8 cellular contexts compared by ENCODE assay signal in the genomic region with DNA sequence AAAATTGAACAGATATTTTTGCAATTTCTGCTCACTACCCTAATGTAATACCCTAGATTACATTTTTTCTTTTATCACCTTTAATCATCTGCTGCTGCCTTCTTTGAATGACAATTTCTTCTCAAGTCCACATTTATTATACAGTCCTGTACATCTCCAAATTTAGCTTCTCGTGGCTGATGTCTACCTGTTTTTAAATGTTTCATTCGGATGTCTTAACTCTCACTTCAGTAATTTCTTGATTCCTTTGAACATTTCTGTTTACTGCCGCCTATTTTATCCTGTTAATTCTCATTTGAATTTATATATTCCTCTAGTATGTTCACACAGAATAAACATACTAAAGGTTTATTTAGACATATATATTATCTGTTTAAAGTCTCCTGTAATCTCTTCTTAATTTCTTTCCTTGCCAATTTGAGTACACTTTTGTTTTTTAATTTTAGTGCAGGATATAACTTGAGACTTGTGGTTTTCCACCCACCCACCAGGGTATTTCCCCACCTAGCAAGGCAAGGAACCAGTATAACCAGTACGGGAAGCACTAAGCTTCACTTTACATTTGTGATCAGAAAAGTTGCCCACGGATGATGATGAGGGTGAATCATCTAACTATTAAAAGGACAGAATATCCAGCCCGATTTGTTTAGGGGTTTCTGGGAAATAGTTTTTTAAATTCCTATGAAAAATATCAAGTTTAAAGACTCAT.
DNase-seq lines count a peak whose midpoint lies in the region; ATAC-seq lines count a peak whose summit lies in the region.

No MANE protein-coding gene starts in this region.

- H3K27ac Mint-ChIP-seq in stimulated activated memory B cell treated with anti-CD40 and anti-IgM and Interleukin-4, amounts not matched to agents 10 μg/mL and 1 μg/mL and 100 μg/mL, for 72 hours: peak overlapping the region; percentile 66

- H3K4me3 Mint-ChIP-seq in stimulated activated memory B cell treated with anti-CD40 and anti-IgM and Interleukin-4, amounts not matched to agents 10 μg/mL and 1 μg/mL and 100 μg/mL, for 72 hours: peak overlapping the region; percentile 30

- ATAC-seq in HG03575 (IDR thresholded peaks at IDR 0.05; ENCODE audit: extremely low read depth, insufficient number of reproducible peaks, low FRiP score, unreplicated experiment) (peak; percentile 93), GM19324 (IDR thresholded peaks at IDR 0.05; ENCODE audit: low FRiP score, unreplicated experiment) (no peak)
- ATAC-seq in stimulated activated memory B cell treated with anti-CD40 and anti-IgM and Interleukin-4, amounts not matched to agents 10 μg/mL and 1 μg/mL and 100 μg/mL, for 72 hours: peak; percentile 62

- H3K27me3 Mint-ChIP-seq in stimulated activated memory B cell treated with anti-CD40 and anti-IgM and Interleukin-4, amounts not matched to agents 10 μg/mL and 1 μg/mL and 100 μg/mL, for 72 hours: no peaks in the 10 kb centered on the region

- no peaks in the 10 kb centered on the region for H3K36me3 Mint-ChIP-seq in stimulated activated memory B cell treated with anti-CD40 and anti-IgM and Interleukin-4, amounts not matched to agents 10 μg/mL and 1 μg/mL and 100 μg/mL, for 72 hours

- DNase-seq in activated CD4-positive, CD25-positive, alpha-beta regulatory T cell treated with anti-CD3 and anti-CD28 coated beads, Interleukin-2, amount 50 U/mL, for 16 hours (ENCODE audit: low read depth, low spot score): peak; percentile 1
- no peak for DNase-seq in activated CD4-positive, CD25-positive, alpha-beta regulatory T cell (lab: John Stamatoyannopoulos, UW)
- DNase-seq in activated naive CD8-positive, alpha-beta T cell treated with anti-CD3 and anti-CD28 coated beads, Interleukin-2, amount 50 U/mL, for 16 hours (ENCODE audit: low read depth, low spot score): peak; percentile 40
- no peak for DNase-seq in NOMO-1 treated with DMSO at 0.1 percent for 48 hours (lab: John Stamatoyannopoulos, UW; ENCODE audit: unreplicated experiment)
- DNase-seq in hepatic stellate cell (ENCODE audit: low spot score): no peak

- H3K4me1 Mint-ChIP-seq in stimulated activated memory B cell treated with anti-CD40 and anti-IgM and Interleukin-4, amounts not matched to agents 10 μg/mL and 1 μg/mL and 100 μg/mL, for 72 hours: peaks cover 20% of the 10 kb centered on the region

- H3K9me3 Mint-ChIP-seq in stimulated activated memory B cell treated with anti-CD40 and anti-IgM and Interleukin-4, amounts not matched to agents 10 μg/mL and 1 μg/mL and 100 μg/mL, for 72 hours: no peaks in the 10 kb centered on the region

Comparison
In these comparisons a context has a peak if more than half of its experiments do, and no peak if none do; other contexts are left out.
1. DNase-seq: peak in activated CD4-positive, CD25-positive, alpha-beta regulatory T cell treated with anti-CD3 and anti-CD28 coated beads, Interleukin-2, amount 50 U/mL, for 16 hours (single experiment) and activated naive CD8-positive, alpha-beta T cell treated with anti-CD3 and anti-CD28 coated beads, Interleukin-2, amount 50 U/mL, for 16 hours (single experiment); none in activated CD4-positive, CD25-positive, alpha-beta regulatory T cell (0 of 4), NOMO-1 treated with DMSO at 0.1 percent for 48 hours (single experiment) and hepatic stellate cell (single experiment).